In genomic region chr9:113616716-113617496, GRCh38 we compare ENCODE assay signal across 12 cellular contexts.
DNase-seq lines count a peak whose midpoint lies in the region; ATAC-seq lines count a peak whose summit lies in the region.
"Had no signal": no experiment of that assay in that cellular context is flagged by ENCODE, and none has a peak within 500 bp of the region (broad histone marks: within the 10 kb centered on the region; RNA-seq: fewer than 3 reads in every experiment).

No MANE protein-coding gene starts in this region.

- H3K27ac ChIP-seq in stomach smooth muscle (ENCODE audit: low read length): peak overlapping the region; percentile 62

- no peaks in the 10 kb centered on the region for H3K36me3 Mint-ChIP-seq in T-helper 2 cell treated with Interferon-gamma antibody and Interleukin-4, amounts not matched to agents 5 μg/mL and 100 μg/mL, for 36 hours (ENCODE audit: low read depth)
- H3K36me3 Mint-ChIP-seq in memory B cell: no peaks in the 10 kb centered on the region

- H3K4me3 Mint-ChIP-seq in T-helper 2 cell treated with Interferon-gamma antibody and Interleukin-4, amounts not matched to agents 5 μg/mL and 100 μg/mL, for 36 hours: no peak overlapping the region
- no peak overlapping the region for H3K4me3 Mint-ChIP-seq in memory B cell

- H3K4me3 ChIP-seq in stomach smooth muscle (ENCODE audit: low read length in 2 of 2): no peak overlapping the region
- H3K4me3 ChIP-seq: body of pancreas had no signal

- peaks cover 56% of the 10 kb centered on the region for H3K4me1 ChIP-seq in stomach smooth muscle (ENCODE audit: control insufficient read depth, insufficient read depth, low read length)

- no peaks in the 10 kb centered on the region for H3K27me3 ChIP-seq in stomach smooth muscle (ENCODE audit: control insufficient read depth in 1 of 2, insufficient read depth in 2 of 2, low read length in 2 of 2)
- H3K27me3 ChIP-seq: body of pancreas had no signal

- H3K27me3 Mint-ChIP-seq in T-helper 2 cell treated with Interferon-gamma antibody and Interleukin-4, amounts not matched to agents 5 μg/mL and 100 μg/mL, for 36 hours (ENCODE audit: low read depth): no peaks in the 10 kb centered on the region
- H3K27me3 Mint-ChIP-seq in memory B cell: peaks cover 3% of the 10 kb centered on the region

- peak overlapping the region in 1 of 2 donors; percentile 42 for H3K9ac ChIP-seq in stomach smooth muscle (ENCODE audit: low read length in 2 of 2)

- ATAC-seq in memory B cell (ENCODE audit: low read depth): peak; percentile 54
- no peak for ATAC-seq in GM19452 (IDR thresholded peaks at IDR 0.05; ENCODE audit: unreplicated experiment)
- ATAC-seq: body of pancreas had no signal

- H3K36me3 ChIP-seq in stomach smooth muscle (ENCODE audit: control insufficient read depth in 2 of 2, insufficient read depth in 2 of 2, low read length in 2 of 2): no peaks in the 10 kb centered on the region

- no peaks in the 10 kb centered on the region for H3K9me3 Mint-ChIP-seq in T-helper 2 cell treated with Interferon-gamma antibody and Interleukin-4, amounts not matched to agents 5 μg/mL and 100 μg/mL, for 36 hours
- no peaks in the 10 kb centered on the region for H3K9me3 Mint-ChIP-seq in memory B cell

- H3K9me3 ChIP-seq in stomach smooth muscle (ENCODE audit: control insufficient read depth in 2 of 2, low read length in 2 of 2): no peaks in the 10 kb centered on the region
- H3K9me3 ChIP-seq: body of pancreas had no signal

- H3K4me1 Mint-ChIP-seq in T-helper 2 cell treated with Interferon-gamma antibody and Interleukin-4, amounts not matched to agents 5 μg/mL and 100 μg/mL, for 36 hours (ENCODE audit: low read depth): peaks cover 10% of the 10 kb centered on the region
- peaks cover 30% of the 10 kb centered on the region for H3K4me1 Mint-ChIP-seq in memory B cell

- DNase-seq in activated effector memory CD4-positive, alpha-beta T cell treated with anti-CD3 and anti-CD28 coated beads, Interleukin-2, amount 50 U/mL, for 16 hours: peak; percentile 61
- no peak for DNase-seq in activated effector memory CD4-positive, alpha-beta T cell treated with Interleukin-2 at 50 U/mL for 16 hours
- peak; percentile 26 for DNase-seq in T-helper 2 cell treated with Interferon-gamma antibody and Interleukin-4, amounts not matched to agents 5 μg/mL and 100 μg/mL, for 36 hours (ENCODE audit: low spot score)
- no peak for DNase-seq in memory B cell (ENCODE audit: low spot score in 2 of 2)
- DNase-seq in NCI-H345 treated with DMSO at 0.1 percent for 48 hours (lab: John Stamatoyannopoulos, UW; ENCODE audit: unreplicated experiment): no peak
- DNase-seq in CD1c-positive myeloid dendritic cell (ENCODE audit: extremely low spot score): no peak
- DNase-seq: activated CD8-positive, alpha-beta memory T cell treated with anti-CD3 and anti-CD28 coated beads, Interleukin-2, amount 50 U/mL, for 4 hours; body of pancreas; midbrain; NCI-H2029 treated with DMSO at 0.1 percent for 48 hours had no signal

- H3K27ac Mint-ChIP-seq in T-helper 2 cell treated with Interferon-gamma antibody and Interleukin-4, amounts not matched to agents 5 μg/mL and 100 μg/mL, for 36 hours: no peak overlapping the region
- H3K27ac Mint-ChIP-seq in memory B cell: no peak overlapping the region

Comparison
In these comparisons a context has a peak if more than half of its experiments do, and no peak if none do; other contexts are left out.
1. DNase-seq: peak in activated effector memory CD4-positive, alpha-beta T cell treated with anti-CD3 and anti-CD28 coated beads, Interleukin-2, amount 50 U/mL, for 16 hours (single experiment) and T-helper 2 cell treated with Interferon-gamma antibody and Interleukin-4, amounts not matched to agents 5 μg/mL and 100 μg/mL, for 36 hours (single experiment); none in activated effector memory CD4-positive, alpha-beta T cell treated with Interleukin-2 at 50 U/mL for 16 hours (single experiment), memory B cell (0 of 2), NCI-H345 treated with DMSO at 0.1 percent for 48 hours (single experiment) and CD1c-positive myeloid dendritic cell (single experiment).